ENCODE assay signal across 12 cellular contexts in genomic region chr15:60573936-60574335, GRCh38.
DNase-seq lines count a peak whose midpoint lies in the region; ATAC-seq and TF ChIP-seq lines count a peak whose summit lies in the region.
"Had no signal": no experiment of that assay in that cellular context is flagged by ENCODE, and none has a peak within 500 bp of the region (broad histone marks: within the 10 kb centered on the region; RNA-seq: fewer than 3 reads in every experiment).

No MANE protein-coding gene starts in this region.

- TF ChIP-seq POLR2A in breast epithelium (IDR thresholded peaks at IDR 0.05), result no peak

- H3K27ac Mint-ChIP-seq in CD4-positive, alpha-beta memory T cell, result peak overlapping the region; percentile 92 to 100 (median 99)
- H3K27ac Mint-ChIP-seq: nephron had no signal

- no peaks in the 10 kb centered on the region for H3K9me3 ChIP-seq in CD4-positive, alpha-beta memory T cell (ENCODE audit: control insufficient read depth in 1 of 2, low read length in 2 of 2)
- no peaks in the 10 kb centered on the region for H3K9me3 ChIP-seq in tibial artery
- H3K9me3 ChIP-seq in breast epithelium, result no peaks in the 10 kb centered on the region
- H3K9me3 ChIP-seq in BE2C, result no peaks in the 10 kb centered on the region

- H3K4me3 ChIP-seq in CD4-positive, alpha-beta memory T cell (ENCODE audit: low read length in 2 of 2), result peak overlapping the region in 1 of 2 donors; percentile 12
- H3K4me3 ChIP-seq in tibial artery (no peak overlapping the region), breast epithelium (no peak overlapping the region), BE2C (ENCODE audit: low read depth, low read length) (no peak overlapping the region)
- H3K4me3 ChIP-seq: cardiac muscle cell had no signal

- no peak for TF ChIP-seq CTCF in tibial artery (IDR thresholded peaks at IDR 0.05)
- TF ChIP-seq CTCF in breast epithelium (IDR thresholded peaks at IDR 0.05), result no peak
- TF ChIP-seq CTCF in BE2C (IDR thresholded peaks at IDR 0.05; ENCODE audit: low read depth, low read length), result no peak

- peak; percentile 61 to 90 (median 63) for DNase-seq in CD4-positive, alpha-beta memory T cell
- DNase-seq in activated naive CD4-positive, alpha-beta T cell treated with anti-CD3 and anti-CD28 coated beads, Interleukin-2, amount 50 U/mL, for 16 hours, result peak; percentile 55
- no peak for DNase-seq in tibial artery
- no peak for DNase-seq in breast epithelium (ENCODE audit: low spot score in 2 of 2)
- DNase-seq in BE2C, result no peak
- DNase-seq in HuH-7.5 (ENCODE audit: low spot score), result no peak
- DNase-seq: NCI-H1105 treated with DMSO at 0.1 percent for 48 hours had no signal

- H3K27ac ChIP-seq in CD4-positive, alpha-beta memory T cell (ENCODE audit: low read depth, low read length), result peak overlapping the region; percentile 74
- no peak overlapping the region for H3K27ac ChIP-seq in tibial artery
- H3K27ac ChIP-seq in breast epithelium, result no peak overlapping the region
- H3K27ac ChIP-seq: C4-2B, cardiac muscle cell had no signal

- H3K27me3 ChIP-seq in CD4-positive, alpha-beta memory T cell (ENCODE audit: insufficient read depth, low read length), result no peaks in the 10 kb centered on the region
- H3K27me3 ChIP-seq in tibial artery (no peaks in the 10 kb centered on the region), breast epithelium (no peaks in the 10 kb centered on the region), BE2C (peaks cover 57% of the 10 kb centered on the region)
- H3K27me3 ChIP-seq: cardiac muscle cell had no signal

- CTCF ChIA-PET in CD4-positive, alpha-beta memory T cell (lab: Charles Lee; ENCODE audit: partially characterized antibody), result interaction anchor here (1.0 to 8.2 kb wide), 9 partner anchors 10 to 358 kb away, joined by 3 to 87 read pairs (median 4); no protein-coding TSS in a partner anchor

- no peaks in the 10 kb centered on the region for H3K36me3 ChIP-seq in CD4-positive, alpha-beta memory T cell (ENCODE audit: insufficient read depth, low read length)
- no peaks in the 10 kb centered on the region for H3K36me3 ChIP-seq in tibial artery
- no peaks in the 10 kb centered on the region for H3K36me3 ChIP-seq in breast epithelium
- no peaks in the 10 kb centered on the region for H3K36me3 ChIP-seq in BE2C
- H3K36me3 ChIP-seq: cardiac muscle cell had no signal

- no peaks in the 10 kb centered on the region for H3K9me3 Mint-ChIP-seq in CD4-positive, alpha-beta memory T cell
- H3K9me3 Mint-ChIP-seq: nephron had no signal

- H3K4me1 ChIP-seq in CD4-positive, alpha-beta memory T cell (ENCODE audit: insufficient read depth, low read length), result peaks cover 99% of the 10 kb centered on the region
- peaks cover 0 to 15% (median 0%) of the 10 kb centered on the region in 4 donors for H3K4me1 ChIP-seq in tibial artery
- H3K4me1 ChIP-seq in breast epithelium, result no peaks in the 10 kb centered on the region
- no peaks in the 10 kb centered on the region for H3K4me1 ChIP-seq in BE2C

- peak overlapping the region; percentile 81 to 94 (median 89) for H3K4me3 Mint-ChIP-seq in CD4-positive, alpha-beta memory T cell
- H3K4me3 Mint-ChIP-seq: nephron had no signal

- H3K36me3 Mint-ChIP-seq in CD4-positive, alpha-beta memory T cell, result peaks cover 23 to 45% of the 10 kb centered on the region in 2 donors

- intact Hi-C loops in CD4-positive, alpha-beta memory T cell (cut with micrococcal nuclease), result no loop called here
- intact Hi-C loops in tibial artery (cut with DNase I; ENCODE audit: low total_unique reads), result no loop called here
- intact Hi-C loops in breast epithelium (cut with DNase I; ENCODE audit: low total_unique reads), result no loop called here

- H3K27me3 Mint-ChIP-seq in CD4-positive, alpha-beta memory T cell, result no peaks in the 10 kb centered on the region

- POLR2A ChIA-PET in CD4-positive, alpha-beta memory T cell (lab: Charles Lee; ENCODE audit: partially characterized antibody), result interaction anchor here (1.2 to 28.8 kb wide), 8 partner anchors 12 to 268 kb away, joined by 3 to 628 read pairs (median 8); partner anchors contain the start of gene ANXA2

- peaks cover 76 to 96% (median 86%) of the 10 kb centered on the region in 4 donors for H3K4me1 Mint-ChIP-seq in CD4-positive, alpha-beta memory T cell
- H3K4me1 Mint-ChIP-seq: nephron had no signal

- ATAC-seq in GM19468 (IDR thresholded peaks at IDR 0.05; ENCODE audit: extremely low read depth, unreplicated experiment) (peak; percentile 22), HG03439 (IDR thresholded peaks at IDR 0.05; ENCODE audit: unreplicated experiment) (peak; percentile 68)

Comparison
In these comparisons a context has a peak if more than half of its experiments do, and no peak if none do; other contexts are left out.
1. DNase-seq: peak in CD4-positive, alpha-beta memory T cell (5 of 5) and activated naive CD4-positive, alpha-beta T cell treated with anti-CD3 and anti-CD28 coated beads, Interleukin-2, amount 50 U/mL, for 16 hours (single experiment); none in tibial artery (0 of 2), breast epithelium (0 of 2), BE2C (single experiment) and HuH-7.5 (single experiment).